Comparison of ENCODE assay signal across 11 cellular contexts in genomic region chr16:89345663-89346150, GRCh38.
DNase-seq lines count a peak whose midpoint lies in the region; ATAC-seq, FAIRE-seq and TF ChIP-seq lines count a peak whose summit lies in the region.
"Had no signal": no experiment of that assay in that cellular context is flagged by ENCODE, and none has a peak within 500 bp of the region (broad histone marks: within the 10 kb centered on the region; RNA-seq: fewer than 3 reads in every experiment).

No MANE protein-coding gene starts in this region.

- CTCF ChIA-PET in HEK293T (lab: Yijun Ruan, JAX) = no interaction called here

- H3K27me3 ChIP-seq in astrocyte (ENCODE audit: insufficient read depth, low read length) = no peaks in the 10 kb centered on the region
- H3K27me3 ChIP-seq: Peyer's patch had no signal

- H3K4me3 Mint-ChIP-seq in astrocyte (ENCODE audit: unreplicated experiment) = no peak overlapping the region
- H3K4me3 Mint-ChIP-seq in neural crest cell = peak overlapping the region; percentile 11

- H4K20me1 ChIP-seq in astrocyte (ENCODE audit: insufficient read depth, low read length) = peaks cover 99% of the 10 kb centered on the region

- no peak overlapping the region for H3K4me2 ChIP-seq in astrocyte (ENCODE audit: low read length)

- H3K27ac Mint-ChIP-seq in astrocyte (ENCODE audit: unreplicated experiment) (peak overlapping the region; percentile 2), neural crest cell (ENCODE audit: unreplicated experiment) (no peak overlapping the region)

- no peaks in the 10 kb centered on the region for H3K9me3 Mint-ChIP-seq in astrocyte (ENCODE audit: unreplicated experiment)
- H3K9me3 Mint-ChIP-seq in neural crest cell = no peaks in the 10 kb centered on the region

- POLR2A ChIA-PET in HEK293T (lab: Yijun Ruan, JAX) = interaction anchor here (1.1 to 1.4 kb wide), 2 partner anchors 144 to 162 kb away, joined by 3 to 4 read pairs; partner anchors contain the start of gene SPG7

- no peak overlapping the region for H3K27ac ChIP-seq in astrocyte (ENCODE audit: low read depth, low read length)

- H3K4me1 Mint-ChIP-seq in astrocyte (ENCODE audit: low read depth, unreplicated experiment) = peaks cover 55% of the 10 kb centered on the region
- peaks cover 57% of the 10 kb centered on the region for H3K4me1 Mint-ChIP-seq in neural crest cell

- TF ChIP-seq CTCF in astrocyte (IDR thresholded peaks at IDR 0.05; ENCODE audit: insufficient read depth, low read depth, low read length) (no peak), neural crest cell (conservative IDR thresholded peaks at IDR 0.05) (no peak)

- H2AFZ ChIP-seq in astrocyte (ENCODE audit: low read depth, low read length) = no peak overlapping the region

- no peaks in the 10 kb centered on the region for H3K27me3 Mint-ChIP-seq in astrocyte (ENCODE audit: low read depth, unreplicated experiment)
- no peaks in the 10 kb centered on the region for H3K27me3 Mint-ChIP-seq in neural crest cell (ENCODE audit: low read depth)

- H3K36me3 ChIP-seq in astrocyte (ENCODE audit: insufficient read depth, low read length) = no peaks in the 10 kb centered on the region
- H3K36me3 ChIP-seq: Peyer's patch had no signal

- no peaks in the 10 kb centered on the region for H3K9me3 ChIP-seq in astrocyte (ENCODE audit: insufficient read depth, low read depth, low read length)
- H3K9me3 ChIP-seq: Peyer's patch had no signal

- no peak overlapping the region for H3K4me3 ChIP-seq in astrocyte (ENCODE audit: insufficient read depth, low read depth, low read length)
- H3K4me3 ChIP-seq: Peyer's patch had no signal

- no peak for ATAC-seq in GM18858 (IDR thresholded peaks at IDR 0.05; ENCODE audit: unreplicated experiment)

- DNase-seq in COLO668 (lab: John Stamatoyannopoulos, UW; ENCODE audit: unreplicated experiment) = peak; percentile 63
- no peak for DNase-seq in HEK293T (ENCODE audit: extremely low spot score)
- DNase-seq in astrocyte (ENCODE audit: low read depth) = no peak
- no peak for DNase-seq in neural crest cell (ENCODE audit: low read depth, low spot score)
- no peak for DNase-seq in GM19240 (ENCODE audit: insufficient read length, low spot score)
- no peak for DNase-seq in iPS-NIHi11 (ENCODE audit: low spot score)
- DNase-seq: activated CD4-positive, CD25-positive, alpha-beta regulatory T cell treated with anti-CD3 and anti-CD28 coated beads, Interleukin-2, amount 50 U/mL, for 72 hours; GOT3; Peyer's patch had no signal

- no peak overlapping the region for H3K9ac ChIP-seq in astrocyte (ENCODE audit: low read length)

- peaks cover 24% of the 10 kb centered on the region for H3K4me1 ChIP-seq in astrocyte (ENCODE audit: insufficient read depth, low read length)

- H3K79me2 ChIP-seq in astrocyte (ENCODE audit: insufficient read depth, low read length) = peaks cover 100% of the 10 kb centered on the region

- FAIRE-seq in astrocyte (lab: Jason Lieb, UNC) = no peak
- FAIRE-seq: urothelium cell line had no signal

- H3K36me3 Mint-ChIP-seq in astrocyte (ENCODE audit: low read depth, unreplicated experiment) = peaks cover 9% of the 10 kb centered on the region
- H3K36me3 Mint-ChIP-seq in neural crest cell (ENCODE audit: low read depth) = peaks cover under 1% of the 10 kb centered on the region

TF ChIP-seq in HEK293T, 16 proteins besides CTCF, POLR2A, EP300 and RAD21:
- no peak for TF ChIP-seq FOXM1 (IDR thresholded peaks at IDR 0.05; ENCODE audit: borderline replicate concordance)
- TF ChIP-seq CTBP1 (IDR thresholded peaks at IDR 0.05; ENCODE audit: borderline replicate concordance) = peak; percentile 51; the same call in 1 of the 2 replicates
